Comparison of ENCODE assay signal across 1 cellular context in the genomic region with DNA sequence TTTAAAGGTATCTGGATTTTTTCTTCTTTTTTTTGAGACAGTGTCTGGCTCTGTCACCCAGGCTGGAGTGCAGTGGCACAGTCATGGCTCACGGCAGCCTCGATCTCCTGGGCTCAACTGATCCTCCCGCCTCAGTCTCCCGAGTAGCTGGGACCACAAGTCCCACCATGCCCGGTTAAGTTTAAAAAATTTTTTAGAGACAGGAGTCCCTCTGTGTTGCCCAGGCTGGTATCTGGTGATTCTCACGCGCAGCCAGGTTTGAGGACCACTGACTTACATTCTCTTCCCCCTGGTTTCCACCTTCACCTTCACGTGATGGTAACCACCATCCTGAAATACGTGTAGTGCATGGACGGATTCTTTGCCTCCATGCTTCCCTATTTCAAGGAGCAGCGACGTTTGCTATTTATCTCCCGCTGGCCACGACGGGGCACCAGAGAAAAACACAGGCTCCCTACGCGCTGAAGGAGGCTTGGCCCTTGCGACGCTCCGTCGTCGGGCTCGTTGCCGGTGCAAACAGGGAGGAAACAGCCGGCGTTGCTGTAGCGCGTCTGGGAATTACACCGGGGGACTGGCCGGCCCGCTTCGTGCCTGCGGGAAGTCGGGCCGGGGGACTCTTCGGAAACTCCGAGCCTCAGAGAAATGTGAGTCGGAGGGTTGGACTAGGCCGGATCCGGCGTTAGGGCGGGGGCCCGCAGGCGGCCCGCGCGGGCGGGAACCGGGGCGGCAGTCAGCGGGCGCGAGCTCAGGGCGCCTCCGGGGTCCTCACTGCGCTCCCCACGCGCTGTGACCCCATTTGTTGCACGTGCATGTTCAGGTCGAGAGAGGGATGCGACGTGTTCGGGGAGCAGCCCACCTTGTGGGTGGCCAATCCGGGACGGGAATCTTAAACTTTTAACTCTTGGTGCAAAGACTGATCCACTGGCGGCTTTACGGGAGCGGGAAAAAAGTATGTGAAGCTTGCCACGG.
A peak's percentile ranks its signal among the peaks of the same experiment; 100 is the strongest.
TF ChIP-seq lines count a peak whose summit lies in the region.

A gene with protein sequence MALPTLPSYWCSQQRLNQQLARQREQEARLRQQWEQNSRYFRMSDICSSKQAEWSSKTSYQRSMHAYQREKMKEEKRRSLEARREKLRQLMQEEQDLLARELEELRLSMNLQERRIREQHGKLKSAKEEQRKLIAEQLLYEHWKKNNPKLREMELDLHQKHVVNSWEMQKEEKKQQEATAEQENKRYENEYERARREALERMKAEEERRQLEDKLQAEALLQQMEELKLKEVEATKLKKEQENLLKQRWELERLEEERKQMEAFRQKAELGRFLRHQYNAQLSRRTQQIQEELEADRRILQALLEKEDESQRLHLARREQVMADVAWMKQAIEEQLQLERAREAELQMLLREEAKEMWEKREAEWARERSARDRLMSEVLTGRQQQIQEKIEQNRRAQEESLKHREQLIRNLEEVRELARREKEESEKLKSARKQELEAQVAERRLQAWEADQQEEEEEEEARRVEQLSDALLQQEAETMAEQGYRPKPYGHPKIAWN (plus strand): TSS at position 492 of the 969 bp plus-strand sequence. CDS start 2,753 bp downstream, outside the sequence.

TF ChIP-seq in HepG2, 621 proteins besides CTCF, POLR2A, EP300 and RAD21 (continued from another document and continues in another):
- TF ChIP-seq, protein P1, sequence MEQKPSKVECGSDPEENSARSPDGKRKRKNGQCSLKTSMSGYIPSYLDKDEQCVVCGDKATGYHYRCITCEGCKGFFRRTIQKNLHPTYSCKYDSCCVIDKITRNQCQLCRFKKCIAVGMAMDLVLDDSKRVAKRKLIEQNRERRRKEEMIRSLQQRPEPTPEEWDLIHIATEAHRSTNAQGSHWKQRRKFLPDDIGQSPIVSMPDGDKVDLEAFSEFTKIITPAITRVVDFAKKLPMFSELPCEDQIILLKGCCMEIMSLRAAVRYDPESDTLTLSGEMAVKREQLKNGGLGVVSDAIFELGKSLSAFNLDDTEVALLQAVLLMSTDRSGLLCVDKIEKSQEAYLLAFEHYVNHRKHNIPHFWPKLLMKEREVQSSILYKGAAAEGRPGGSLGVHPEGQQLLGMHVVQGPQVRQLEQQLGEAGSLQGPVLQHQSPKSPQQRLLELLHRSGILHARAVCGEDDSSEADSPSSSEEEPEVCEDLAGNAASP (CRISPR knock-in tag; IDR thresholded peaks at IDR 0.05; ENCODE audit: borderline replicate concordance) = peak; percentile 75
- peak; percentile 67 for TF ChIP-seq ZNF501 (CRISPR knock-in tag; IDR thresholded peaks at IDR 0.05)
- TF ChIP-seq BHLHE40 (IDR thresholded peaks at IDR 0.05; ENCODE audit: low read length) = peak; percentile 37; the same call in 1 of the 2 replicates
- TF ChIP-seq HNF4G (IDR thresholded peaks at IDR 0.05; ENCODE audit: borderline replicate concordance, low read depth, low read length) = no peak
- no peak for TF ChIP-seq HNF4G (CRISPR knock-in tag; IDR thresholded peaks at IDR 0.05; ENCODE audit: borderline replicate concordance, low read depth)
- TF ChIP-seq XRCC5 (optimal IDR thresholded peaks at IDR 0.05; ENCODE audit: low read length) = peak; percentile 70
- peak; percentile 46; the same call in 1 of the 2 replicates for TF ChIP-seq ARNTL (CRISPR knock-in tag; IDR thresholded peaks at IDR 0.05)
- TF ChIP-seq ZNF672 (CRISPR knock-in tag; IDR thresholded peaks at IDR 0.05) = no peak
- TF ChIP-seq RORA (CRISPR knock-in tag; IDR thresholded peaks at IDR 0.05) = no peak
- TF ChIP-seq ZMYM2 (CRISPR knock-in tag; IDR thresholded peaks at IDR 0.05) = no peak
- TF ChIP-seq ZNF879 (CRISPR knock-in tag; IDR thresholded peaks at IDR 0.05) = no peak
- TF ChIP-seq, protein P2, sequence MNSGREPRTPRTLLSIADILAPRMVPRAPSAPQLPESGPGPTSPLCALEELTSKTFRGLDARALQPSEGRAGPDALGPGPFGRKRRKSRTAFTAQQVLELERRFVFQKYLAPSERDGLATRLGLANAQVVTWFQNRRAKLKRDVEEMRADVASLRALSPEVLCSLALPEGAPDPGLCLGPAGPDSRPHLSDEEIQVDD (CRISPR knock-in tag; IDR thresholded peaks at IDR 0.05; ENCODE audit: borderline replicate concordance) = peak; percentile 31; the same call in 1 of the 2 replicates
- TF ChIP-seq, protein P3, sequence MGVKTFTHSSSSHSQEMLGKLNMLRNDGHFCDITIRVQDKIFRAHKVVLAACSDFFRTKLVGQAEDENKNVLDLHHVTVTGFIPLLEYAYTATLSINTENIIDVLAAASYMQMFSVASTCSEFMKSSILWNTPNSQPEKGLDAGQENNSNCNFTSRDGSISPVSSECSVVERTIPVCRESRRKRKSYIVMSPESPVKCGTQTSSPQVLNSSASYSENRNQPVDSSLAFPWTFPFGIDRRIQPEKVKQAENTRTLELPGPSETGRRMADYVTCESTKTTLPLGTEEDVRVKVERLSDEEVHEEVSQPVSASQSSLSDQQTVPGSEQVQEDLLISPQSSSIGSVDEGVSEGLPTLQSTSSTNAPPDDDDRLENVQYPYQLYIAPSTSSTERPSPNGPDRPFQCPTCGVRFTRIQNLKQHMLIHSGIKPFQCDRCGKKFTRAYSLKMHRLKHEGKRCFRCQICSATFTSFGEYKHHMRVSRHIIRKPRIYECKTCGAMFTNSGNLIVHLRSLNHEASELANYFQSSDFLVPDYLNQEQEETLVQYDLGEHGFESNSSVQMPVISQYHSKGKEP (CRISPR knock-in tag; IDR thresholded peaks at IDR 0.05) = peak; percentile 54; the same call in 1 of the 2 replicates
- no peak for TF ChIP-seq MZF1 (CRISPR knock-in tag; IDR thresholded peaks at IDR 0.05; ENCODE audit: borderline replicate concordance)
- TF ChIP-seq DNMT1 (CRISPR knock-in tag; IDR thresholded peaks at IDR 0.05) = no peak
- TF ChIP-seq, protein P4, sequence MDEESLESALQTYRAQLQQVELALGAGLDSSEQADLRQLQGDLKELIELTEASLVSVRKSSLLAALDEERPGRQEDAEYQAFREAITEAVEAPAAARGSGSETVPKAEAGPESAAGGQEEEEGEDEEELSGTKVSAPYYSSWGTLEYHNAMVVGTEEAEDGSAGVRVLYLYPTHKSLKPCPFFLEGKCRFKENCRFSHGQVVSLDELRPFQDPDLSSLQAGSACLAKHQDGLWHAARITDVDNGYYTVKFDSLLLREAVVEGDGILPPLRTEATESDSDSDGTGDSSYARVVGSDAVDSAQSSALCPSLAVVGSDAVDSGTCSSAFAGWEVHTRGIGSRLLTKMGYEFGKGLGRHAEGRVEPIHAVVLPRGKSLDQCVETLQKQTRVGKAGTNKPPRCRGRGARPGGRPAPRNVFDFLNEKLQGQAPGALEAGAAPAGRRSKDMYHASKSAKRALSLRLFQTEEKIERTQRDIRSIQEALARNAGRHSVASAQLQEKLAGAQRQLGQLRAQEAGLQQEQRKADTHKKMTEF (CRISPR knock-in tag; IDR thresholded peaks at IDR 0.05) = peak; percentile 86; the same call in 1 of the 2 replicates
- no peak for TF ChIP-seq ZNF678 (CRISPR knock-in tag; IDR thresholded peaks at IDR 0.05)
- no peak for TF ChIP-seq WIZ (CRISPR knock-in tag; IDR thresholded peaks at IDR 0.05)
- TF ChIP-seq, protein P5, sequence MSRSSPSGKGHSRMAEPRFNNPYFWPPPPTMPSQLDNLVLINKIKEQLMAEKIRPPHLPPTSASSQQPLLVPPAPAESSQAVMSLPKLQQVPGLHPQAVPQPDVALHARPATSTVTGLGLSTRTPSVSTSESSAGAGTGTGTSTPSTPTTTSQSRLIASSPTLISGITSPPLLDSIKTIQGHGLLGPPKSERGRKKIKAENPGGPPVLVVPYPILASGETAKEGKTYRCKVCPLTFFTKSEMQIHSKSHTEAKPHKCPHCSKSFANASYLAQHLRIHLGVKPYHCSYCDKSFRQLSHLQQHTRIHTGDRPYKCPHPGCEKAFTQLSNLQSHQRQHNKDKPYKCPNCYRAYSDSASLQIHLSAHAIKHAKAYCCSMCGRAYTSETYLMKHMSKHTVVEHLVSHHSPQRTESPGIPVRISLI (CRISPR knock-in tag; IDR thresholded peaks at IDR 0.05; ENCODE audit: borderline replicate concordance) = peak; percentile 69; the same call in 1 of the 2 replicates
- TF ChIP-seq, protein P6, sequence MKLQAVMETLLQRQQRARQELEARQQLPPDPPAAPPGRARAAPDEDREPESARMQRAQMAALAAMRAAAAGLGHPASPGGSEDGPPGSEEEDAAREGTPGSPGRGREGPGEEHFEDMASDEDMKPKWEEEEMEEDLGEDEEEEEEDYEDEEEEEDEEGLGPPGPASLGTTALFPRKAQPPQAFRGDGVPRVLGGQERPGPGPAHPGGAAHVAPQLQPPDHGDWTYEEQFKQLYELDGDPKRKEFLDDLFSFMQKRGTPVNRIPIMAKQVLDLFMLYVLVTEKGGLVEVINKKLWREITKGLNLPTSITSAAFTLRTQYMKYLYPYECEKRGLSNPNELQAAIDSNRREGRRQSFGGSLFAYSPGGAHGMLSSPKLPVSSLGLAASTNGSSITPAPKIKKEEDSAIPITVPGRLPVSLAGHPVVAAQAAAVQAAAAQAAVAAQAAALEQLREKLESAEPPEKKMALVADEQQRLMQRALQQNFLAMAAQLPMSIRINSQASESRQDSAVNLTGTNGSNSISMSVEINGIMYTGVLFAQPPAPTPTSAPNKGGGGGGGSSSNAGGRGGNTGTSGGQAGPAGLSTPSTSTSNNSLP (IDR thresholded peaks at IDR 0.05; ENCODE audit: low read depth, low read length) = no peak
- peak; percentile 97 for TF ChIP-seq KMT2B (CRISPR knock-in tag; IDR thresholded peaks at IDR 0.05)
- TF ChIP-seq ZFP41 (CRISPR knock-in tag; IDR thresholded peaks at IDR 0.05; ENCODE audit: borderline replicate concordance) = no peak
- no peak for TF ChIP-seq ZNF660 (CRISPR knock-in tag; IDR thresholded peaks at IDR 0.05; ENCODE audit: borderline replicate concordance, low read depth)
- TF ChIP-seq CREB1 (IDR thresholded peaks at IDR 0.05) = no peak
- TF ChIP-seq CREB1 (CRISPR knock-in tag; IDR thresholded peaks at IDR 0.05) = no peak
- no peak for TF ChIP-seq SOX13 (IDR thresholded peaks at IDR 0.05)
- no peak for TF ChIP-seq SOX13 (CRISPR knock-in tag; conservative IDR thresholded peaks at IDR 0.05 in 1 of 2, IDR thresholded peaks at IDR 0.05 in 1 of 2)
- TF ChIP-seq ZNF7 (CRISPR knock-in tag; IDR thresholded peaks at IDR 0.05) = no peak
- no peak for TF ChIP-seq ZNF441 (CRISPR knock-in tag; IDR thresholded peaks at IDR 0.05; ENCODE audit: borderline replicate concordance)
- no peak for TF ChIP-seq PCBP2 (optimal IDR thresholded peaks at IDR 0.05; ENCODE audit: low read depth, low read length, poor library complexity, severe bottlenecking)
- TF ChIP-seq ZFP36L2 (CRISPR knock-in tag; IDR thresholded peaks at IDR 0.05) = no peak
- no peak for TF ChIP-seq NPAS2 (CRISPR knock-in tag; IDR thresholded peaks at IDR 0.05; ENCODE audit: borderline replicate concordance)
- peak; percentile 53 for TF ChIP-seq ZNF350 (CRISPR knock-in tag; IDR thresholded peaks at IDR 0.05; ENCODE audit: borderline replicate concordance, low read depth)
- no peak; the same call in 1 of the 2 replicates for TF ChIP-seq ZNF652 (CRISPR knock-in tag; IDR thresholded peaks at IDR 0.05; ENCODE audit: borderline replicate concordance, low read depth)
- TF ChIP-seq HCFC1 (IDR thresholded peaks at IDR 0.05; ENCODE audit: low read depth, low read length) = no peak
- no peak for TF ChIP-seq BRCA1 (CRISPR knock-in tag; IDR thresholded peaks at IDR 0.05)
- peak; percentile 66; the same call in 1 of the 2 replicates for TF ChIP-seq ZNF331 (CRISPR knock-in tag; IDR thresholded peaks at IDR 0.05)
- 0 out of 2 replicates have a peak, but pooled peaks have one; percentile 27 for TF ChIP-seq ZNF878 (CRISPR knock-in tag; IDR thresholded peaks at IDR 0.05)
- TF ChIP-seq, protein P7, sequence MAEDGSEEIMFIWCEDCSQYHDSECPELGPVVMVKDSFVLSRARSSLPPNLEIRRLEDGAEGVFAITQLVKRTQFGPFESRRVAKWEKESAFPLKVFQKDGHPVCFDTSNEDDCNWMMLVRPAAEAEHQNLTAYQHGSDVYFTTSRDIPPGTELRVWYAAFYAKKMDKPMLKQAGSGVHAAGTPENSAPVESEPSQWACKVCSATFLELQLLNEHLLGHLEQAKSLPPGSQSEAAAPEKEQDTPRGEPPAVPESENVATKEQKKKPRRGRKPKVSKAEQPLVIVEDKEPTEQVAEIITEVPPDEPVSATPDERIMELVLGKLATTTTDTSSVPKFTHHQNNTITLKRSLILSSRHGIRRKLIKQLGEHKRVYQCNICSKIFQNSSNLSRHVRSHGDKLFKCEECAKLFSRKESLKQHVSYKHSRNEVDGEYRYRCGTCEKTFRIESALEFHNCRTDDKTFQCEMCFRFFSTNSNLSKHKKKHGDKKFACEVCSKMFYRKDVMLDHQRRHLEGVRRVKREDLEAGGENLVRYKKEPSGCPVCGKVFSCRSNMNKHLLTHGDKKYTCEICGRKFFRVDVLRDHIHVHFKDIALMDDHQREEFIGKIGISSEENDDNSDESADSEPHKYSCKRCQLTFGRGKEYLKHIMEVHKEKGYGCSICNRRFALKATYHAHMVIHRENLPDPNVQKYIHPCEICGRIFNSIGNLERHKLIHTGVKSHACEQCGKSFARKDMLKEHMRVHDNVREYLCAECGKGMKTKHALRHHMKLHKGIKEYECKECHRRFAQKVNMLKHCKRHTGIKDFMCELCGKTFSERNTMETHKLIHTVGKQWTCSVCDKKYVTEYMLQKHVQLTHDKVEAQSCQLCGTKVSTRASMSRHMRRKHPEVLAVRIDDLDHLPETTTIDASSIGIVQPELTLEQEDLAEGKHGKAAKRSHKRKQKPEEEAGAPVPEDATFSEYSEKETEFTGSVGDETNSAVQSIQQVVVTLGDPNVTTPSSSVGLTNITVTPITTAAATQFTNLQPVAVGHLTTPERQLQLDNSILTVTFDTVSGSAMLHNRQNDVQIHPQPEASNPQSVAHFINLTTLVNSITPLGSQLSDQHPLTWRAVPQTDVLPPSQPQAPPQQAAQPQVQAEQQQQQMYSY (CRISPR knock-in tag; IDR thresholded peaks at IDR 0.05) = 0 out of 2 replicates have a peak, but pooled peaks have one; percentile 49
- TF ChIP-seq NR2F1 (CRISPR knock-in tag; IDR thresholded peaks at IDR 0.05) = no peak
- TF ChIP-seq EZH2 (conservative IDR thresholded peaks at IDR 0.05; ENCODE audit: low read depth, low read length) = no peak
- TF ChIP-seq TBX2 (CRISPR knock-in tag; IDR thresholded peaks at IDR 0.05; ENCODE audit: borderline replicate concordance) = peak; percentile 82
- no peak for TF ChIP-seq ZNF629 (CRISPR knock-in tag; conservative IDR thresholded peaks at IDR 0.05)
- no peak for TF ChIP-seq FLYWCH1 (CRISPR knock-in tag; IDR thresholded peaks at IDR 0.05)
- peak; percentile 83; the same call in 1 of the 2 replicates for TF ChIP-seq TSC22D2 (CRISPR knock-in tag; IDR thresholded peaks at IDR 0.05; ENCODE audit: borderline replicate concordance)
